Comparison of ENCODE assay signal across 1 cellular context in the genomic region with DNA sequence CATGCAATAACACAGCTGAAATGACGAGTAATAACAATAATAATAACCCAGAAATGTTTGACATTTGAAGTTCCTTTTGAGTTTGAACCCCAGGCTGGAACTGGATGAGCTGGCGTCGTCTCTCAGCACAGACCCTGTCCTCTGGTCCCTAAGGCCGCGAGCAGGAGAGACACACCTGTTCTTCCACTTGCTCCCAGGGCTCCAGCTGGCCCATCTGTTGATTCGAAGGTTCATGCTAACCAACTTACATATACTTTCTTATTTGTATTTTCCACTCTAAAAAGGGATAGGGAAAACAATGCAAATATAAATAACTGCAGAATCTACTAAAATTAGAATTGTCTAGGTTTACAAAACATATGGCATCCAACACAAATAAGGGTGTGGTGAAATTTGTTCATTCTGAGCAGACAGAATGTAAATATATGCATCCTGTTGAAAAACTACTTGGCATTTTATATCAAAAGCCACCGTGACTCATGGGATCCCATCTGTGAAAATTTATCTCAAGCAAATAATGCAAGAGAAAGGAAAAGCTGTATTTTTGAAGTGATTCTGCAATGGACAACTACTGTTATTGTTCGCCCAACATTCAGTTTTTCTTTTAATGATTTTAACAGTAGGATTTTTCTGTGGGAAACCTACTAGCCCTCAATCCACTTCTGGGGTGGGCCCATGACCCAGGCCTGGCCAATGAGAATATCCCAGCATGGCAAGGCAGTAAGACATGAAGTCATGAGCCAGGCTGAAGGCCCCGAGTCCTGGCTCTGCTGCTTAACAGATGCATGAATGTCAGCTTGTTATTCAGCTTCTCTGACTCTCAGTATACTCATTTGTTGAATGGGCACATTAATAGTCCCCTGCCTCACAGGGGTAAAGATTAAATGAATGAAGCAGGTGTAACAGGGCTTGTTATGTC.
TF ChIP-seq lines count a peak whose summit lies in the region.

No MANE protein-coding gene starts in this region.

TF ChIP-seq in HepG2, 621 proteins besides CTCF, POLR2A, EP300 and RAD21 (continued from another document):
- TF ChIP-seq ZNF629 (CRISPR knock-in tag; conservative IDR thresholded peaks at IDR 0.05), result peak; percentile 69
- TF ChIP-seq, protein P1, sequence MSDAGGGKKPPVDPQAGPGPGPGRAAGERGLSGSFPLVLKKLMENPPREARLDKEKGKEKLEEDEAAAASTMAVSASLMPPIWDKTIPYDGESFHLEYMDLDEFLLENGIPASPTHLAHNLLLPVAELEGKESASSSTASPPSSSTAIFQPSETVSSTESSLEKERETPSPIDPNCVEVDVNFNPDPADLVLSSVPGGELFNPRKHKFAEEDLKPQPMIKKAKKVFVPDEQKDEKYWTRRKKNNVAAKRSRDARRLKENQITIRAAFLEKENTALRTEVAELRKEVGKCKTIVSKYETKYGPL (CRISPR knock-in tag; IDR thresholded peaks at IDR 0.05), result 0 out of 2 replicates have a peak, but pooled peaks have one; percentile 8
